Comparison of ENCODE assay signal across 1 cellular context in the genomic region with DNA sequence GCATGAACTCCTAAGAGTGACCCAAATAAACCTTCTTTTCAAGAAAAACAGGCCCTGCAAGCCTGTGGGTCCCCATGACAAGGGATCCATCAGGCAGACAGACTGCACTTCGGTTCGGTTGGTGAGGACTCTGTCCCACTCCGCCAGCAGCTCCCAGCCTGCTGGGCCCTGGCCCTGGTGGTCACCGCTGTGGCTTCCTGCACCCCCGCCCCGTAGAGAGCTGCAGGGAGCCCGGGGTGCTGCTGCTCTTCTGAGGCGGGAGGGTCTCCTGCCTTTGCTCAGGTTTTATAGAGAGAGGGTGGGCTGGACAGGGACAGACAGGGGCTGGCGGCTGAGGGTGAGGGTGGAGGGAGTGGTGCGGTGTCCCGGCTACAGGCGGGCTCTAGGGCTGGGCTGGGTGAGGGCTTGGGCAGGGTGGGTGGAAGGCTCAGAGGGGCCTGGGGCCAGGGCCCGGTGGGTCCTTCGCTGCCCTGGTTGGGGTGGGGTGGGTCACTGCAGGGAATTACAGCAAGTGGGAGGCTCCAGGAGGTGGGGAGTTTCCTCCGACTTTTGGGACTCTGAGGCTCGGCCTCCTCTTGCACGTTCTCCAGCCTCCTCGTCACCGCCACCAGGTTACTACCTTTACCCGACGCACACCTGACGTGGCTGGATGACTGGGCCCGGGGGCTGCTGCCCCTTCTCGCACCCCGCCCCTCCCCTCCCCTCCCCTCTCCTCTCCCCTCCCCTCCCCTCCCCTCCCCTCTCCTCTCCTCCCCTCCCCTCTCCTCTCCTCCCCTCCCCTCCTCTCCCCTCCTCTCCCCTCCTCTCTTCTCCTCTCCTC.
TF ChIP-seq lines count a peak whose summit lies in the region.

No MANE protein-coding gene starts in this region.

TF ChIP-seq in HepG2, 621 proteins besides CTCF, POLR2A, EP300 and RAD21 (continued from another document):
- TF ChIP-seq, protein P1, sequence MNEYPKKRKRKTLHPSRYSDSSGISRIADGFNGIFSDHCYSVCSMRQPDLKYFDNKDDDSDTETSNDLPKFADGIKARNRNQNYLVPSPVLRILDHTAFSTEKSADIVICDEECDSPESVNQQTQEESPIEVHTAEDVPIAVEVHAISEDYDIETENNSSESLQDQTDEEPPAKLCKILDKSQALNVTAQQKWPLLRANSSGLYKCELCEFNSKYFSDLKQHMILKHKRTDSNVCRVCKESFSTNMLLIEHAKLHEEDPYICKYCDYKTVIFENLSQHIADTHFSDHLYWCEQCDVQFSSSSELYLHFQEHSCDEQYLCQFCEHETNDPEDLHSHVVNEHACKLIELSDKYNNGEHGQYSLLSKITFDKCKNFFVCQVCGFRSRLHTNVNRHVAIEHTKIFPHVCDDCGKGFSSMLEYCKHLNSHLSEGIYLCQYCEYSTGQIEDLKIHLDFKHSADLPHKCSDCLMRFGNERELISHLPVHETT (CRISPR knock-in tag; conservative IDR thresholded peaks at IDR 0.05) = 0 out of 2 replicates have a peak, but pooled peaks have one; percentile 60
- TF ChIP-seq HNRNPK (IDR thresholded peaks at IDR 0.05; ENCODE audit: low read depth, low read length, poor library complexity, severe bottlenecking) (peak; percentile 99), CENPX (CRISPR knock-in tag; IDR thresholded peaks at IDR 0.05) (no peak), ZNF263 (CRISPR knock-in tag; IDR thresholded peaks at IDR 0.05) (peak; percentile 77), ZNF333 (CRISPR knock-in tag; IDR thresholded peaks at IDR 0.05; ENCODE audit: borderline replicate concordance) (no peak), NR3C1 (CRISPR knock-in tag; IDR thresholded peaks at IDR 0.05) (no peak)
- TF ChIP-seq, protein P2, sequence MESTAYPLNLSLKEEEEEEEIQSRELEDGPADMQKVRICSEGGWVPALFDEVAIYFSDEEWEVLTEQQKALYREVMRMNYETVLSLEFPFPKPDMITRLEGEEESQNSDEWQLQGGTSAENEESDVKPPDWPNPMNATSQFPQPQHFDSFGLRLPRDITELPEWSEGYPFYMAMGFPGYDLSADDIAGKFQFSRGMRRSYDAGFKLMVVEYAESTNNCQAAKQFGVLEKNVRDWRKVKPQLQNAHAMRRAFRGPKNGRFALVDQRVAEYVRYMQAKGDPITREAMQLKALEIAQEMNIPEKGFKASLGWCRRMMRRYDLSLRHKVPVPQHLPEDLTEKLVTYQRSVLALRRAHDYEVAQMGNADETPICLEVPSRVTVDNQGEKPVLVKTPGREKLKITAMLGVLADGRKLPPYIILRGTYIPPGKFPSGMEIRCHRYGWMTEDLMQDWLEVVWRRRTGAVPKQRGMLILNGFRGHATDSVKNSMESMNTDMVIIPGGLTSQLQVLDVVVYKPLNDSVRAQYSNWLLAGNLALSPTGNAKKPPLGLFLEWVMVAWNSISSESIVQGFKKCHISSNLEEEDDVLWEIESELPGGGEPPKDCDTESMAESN (CRISPR knock-in tag; conservative IDR thresholded peaks at IDR 0.05) = 0 out of 2 replicates have a peak, but pooled peaks have one; percentile 0
- TF ChIP-seq, protein P3, sequence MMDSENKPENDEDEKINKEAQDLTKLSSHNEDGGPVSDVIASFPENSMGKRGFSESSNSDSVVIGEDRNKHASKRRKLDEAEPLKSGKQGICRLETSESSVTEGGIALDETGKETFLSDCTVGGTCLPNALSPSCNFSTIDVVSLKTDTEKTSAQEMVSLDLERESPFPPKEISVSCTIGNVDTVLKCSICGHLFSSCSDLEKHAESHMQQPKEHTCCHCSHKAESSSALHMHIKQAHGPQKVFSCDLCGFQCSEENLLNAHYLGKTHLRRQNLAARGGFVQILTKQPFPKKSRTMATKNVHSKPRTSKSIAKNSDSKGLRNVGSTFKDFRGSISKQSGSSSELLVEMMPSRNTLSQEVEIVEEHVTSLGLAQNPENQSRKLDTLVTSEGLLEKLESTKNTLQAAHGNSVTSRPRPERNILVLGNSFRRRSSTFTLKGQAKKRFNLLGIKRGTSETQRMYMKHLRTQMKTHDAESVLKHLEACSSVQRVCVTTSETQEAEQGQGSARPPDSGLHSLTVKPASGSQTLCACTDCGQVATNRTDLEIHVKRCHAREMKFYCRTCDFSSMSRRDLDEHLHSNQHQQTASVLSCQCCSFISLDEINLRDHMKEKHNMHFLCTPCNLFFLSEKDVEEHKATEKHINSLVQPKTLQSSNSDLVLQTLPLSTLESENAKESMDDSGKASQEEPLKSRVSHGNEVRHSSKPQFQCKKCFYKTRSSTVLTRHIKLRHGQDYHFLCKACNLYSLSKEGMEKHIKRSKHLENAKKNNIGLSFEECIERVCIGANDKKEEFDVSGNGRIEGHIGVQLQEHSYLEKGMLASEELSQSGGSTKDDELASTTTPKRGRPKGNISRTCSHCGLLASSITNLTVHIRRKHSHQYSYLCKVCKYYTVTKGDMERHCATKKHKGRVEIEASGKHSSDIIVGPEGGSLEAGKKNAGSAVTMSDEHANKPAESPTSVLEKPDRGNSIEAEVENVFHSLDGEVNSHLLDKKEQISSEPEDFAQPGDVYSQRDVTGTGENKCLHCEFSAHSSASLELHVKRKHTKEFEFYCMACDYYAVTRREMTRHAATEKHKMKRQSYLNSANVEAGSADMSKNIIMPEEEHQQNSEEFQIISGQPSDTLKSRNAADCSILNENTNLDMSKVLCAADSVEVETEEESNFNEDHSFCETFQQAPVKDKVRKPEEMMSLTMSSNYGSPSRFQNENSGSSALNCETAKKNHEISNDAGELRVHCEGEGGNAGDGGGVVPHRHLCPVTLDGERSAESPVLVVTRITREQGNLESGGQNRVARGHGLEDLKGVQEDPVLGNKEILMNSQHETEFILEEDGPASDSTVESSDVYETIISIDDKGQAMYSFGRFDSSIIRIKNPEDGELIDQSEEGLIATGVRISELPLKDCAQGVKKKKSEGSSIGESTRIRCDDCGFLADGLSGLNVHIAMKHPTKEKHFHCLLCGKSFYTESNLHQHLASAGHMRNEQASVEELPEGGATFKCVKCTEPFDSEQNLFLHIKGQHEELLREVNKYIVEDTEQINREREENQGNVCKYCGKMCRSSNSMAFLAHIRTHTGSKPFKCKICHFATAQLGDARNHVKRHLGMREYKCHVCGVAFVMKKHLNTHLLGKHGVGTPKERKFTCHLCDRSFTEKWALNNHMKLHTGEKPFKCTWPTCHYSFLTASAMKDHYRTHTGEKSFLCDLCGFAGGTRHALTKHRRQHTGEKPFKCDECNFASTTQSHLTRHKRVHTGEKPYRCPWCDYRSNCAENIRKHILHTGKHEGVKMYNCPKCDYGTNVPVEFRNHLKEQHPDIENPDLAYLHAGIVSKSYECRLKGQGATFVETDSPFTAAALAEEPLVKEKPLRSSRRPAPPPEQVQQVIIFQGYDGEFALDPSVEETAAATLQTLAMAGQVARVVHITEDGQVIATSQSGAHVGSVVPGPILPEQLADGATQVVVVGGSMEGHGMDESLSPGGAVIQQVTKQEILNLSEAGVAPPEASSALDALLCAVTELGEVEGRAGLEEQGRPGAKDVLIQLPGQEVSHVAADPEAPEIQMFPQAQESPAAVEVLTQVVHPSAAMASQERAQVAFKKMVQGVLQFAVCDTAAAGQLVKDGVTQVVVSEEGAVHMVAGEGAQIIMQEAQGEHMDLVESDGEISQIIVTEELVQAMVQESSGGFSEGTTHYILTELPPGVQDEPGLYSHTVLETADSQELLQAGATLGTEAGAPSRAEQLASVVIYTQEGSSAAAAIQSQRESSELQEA (CRISPR knock-in tag; IDR thresholded peaks at IDR 0.05; ENCODE audit: not compliant biosample characterization) = no peak
- TF ChIP-seq, protein P4, sequence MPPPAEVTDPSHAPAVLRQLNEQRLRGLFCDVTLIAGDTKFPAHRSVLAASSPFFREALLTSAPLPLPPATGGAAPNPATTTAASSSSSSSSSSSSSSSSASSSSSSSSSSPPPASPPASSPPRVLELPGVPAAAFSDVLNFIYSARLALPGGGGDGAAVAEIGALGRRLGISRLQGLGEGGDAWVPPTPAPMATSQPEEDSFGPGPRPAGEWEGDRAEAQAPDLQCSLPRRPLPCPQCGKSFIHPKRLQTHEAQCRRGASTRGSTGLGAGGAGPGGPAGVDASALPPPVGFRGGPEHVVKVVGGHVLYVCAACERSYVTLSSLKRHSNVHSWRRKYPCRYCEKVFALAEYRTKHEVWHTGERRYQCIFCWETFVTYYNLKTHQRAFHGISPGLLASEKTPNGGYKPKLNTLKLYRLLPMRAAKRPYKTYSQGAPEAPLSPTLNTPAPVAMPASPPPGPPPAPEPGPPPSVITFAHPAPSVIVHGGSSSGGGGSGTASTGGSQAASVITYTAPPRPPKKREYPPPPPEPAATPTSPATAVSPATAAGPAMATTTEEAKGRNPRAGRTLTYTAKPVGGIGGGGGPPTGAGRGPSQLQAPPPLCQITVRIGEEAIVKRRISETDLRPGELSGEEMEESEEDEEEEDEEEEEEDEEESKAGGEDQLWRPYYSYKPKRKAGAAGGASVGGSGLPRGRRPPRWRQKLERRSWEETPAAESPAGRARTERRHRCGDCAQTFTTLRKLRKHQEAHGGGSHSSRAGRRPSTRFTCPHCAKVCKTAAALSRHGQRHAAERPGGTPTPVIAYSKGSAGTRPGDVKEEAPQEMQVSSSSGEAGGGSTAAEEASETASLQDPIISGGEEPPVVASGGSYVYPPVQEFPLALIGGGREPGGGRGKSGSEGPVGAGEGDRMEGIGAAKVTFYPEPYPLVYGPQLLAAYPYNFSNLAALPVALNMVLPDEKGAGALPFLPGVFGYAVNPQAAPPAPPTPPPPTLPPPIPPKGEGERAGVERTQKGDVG (CRISPR knock-in tag; IDR thresholded peaks at IDR 0.05; ENCODE audit: borderline replicate concordance) = peak; percentile 88; the same call in 1 of the 2 replicates
